Comparison of ENCODE assay signal across 8 cellular contexts in the genomic region with DNA sequence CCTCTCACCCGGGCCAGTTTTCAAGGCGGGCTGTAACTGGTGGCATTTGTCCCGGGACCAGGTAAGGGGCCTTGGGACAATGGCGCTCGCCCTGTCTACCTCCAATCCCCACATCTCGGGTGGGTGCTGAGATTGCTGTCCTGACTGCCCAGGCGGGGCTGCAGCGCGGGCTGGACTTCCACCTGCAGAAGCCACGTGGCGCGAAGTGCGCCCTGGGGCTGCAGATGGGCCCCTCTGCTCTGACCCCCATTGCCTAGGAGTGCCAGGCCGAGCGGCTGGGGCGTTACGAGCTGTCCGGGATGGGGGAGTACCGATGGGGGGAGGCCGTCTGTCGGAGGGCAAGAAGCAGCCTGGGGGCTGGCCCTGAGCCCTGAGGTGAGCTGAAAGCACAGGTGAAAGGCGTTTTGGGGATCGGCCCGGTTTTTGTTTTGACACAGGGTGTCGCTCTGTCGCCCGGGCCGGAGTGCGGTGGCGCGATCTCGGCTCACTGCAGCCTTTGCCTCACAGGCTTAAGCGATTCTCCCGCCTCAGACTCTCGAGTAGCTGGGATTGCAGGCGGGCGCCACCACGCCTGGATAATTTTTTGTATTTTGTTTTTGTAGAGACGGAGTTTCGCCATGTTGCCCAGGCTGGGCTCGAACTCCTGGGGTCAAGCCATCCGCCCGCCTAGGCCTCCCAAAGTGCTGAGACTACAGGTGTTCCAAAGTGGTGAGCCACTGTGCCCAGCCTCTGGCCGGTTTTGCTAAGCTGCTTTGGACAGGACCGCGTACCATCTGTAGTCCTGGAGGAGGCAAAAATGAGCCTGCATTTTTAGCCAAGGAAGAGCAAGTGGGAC. TPM values are rescaled to one million over a fixed set of nuclear protein-coding genes. Genes with fewer than 3 reads are reported as not detected.
DNase-seq lines count a peak whose midpoint lies in the region; ATAC-seq and TF ChIP-seq lines count a peak whose summit lies in the region.

A gene with protein sequence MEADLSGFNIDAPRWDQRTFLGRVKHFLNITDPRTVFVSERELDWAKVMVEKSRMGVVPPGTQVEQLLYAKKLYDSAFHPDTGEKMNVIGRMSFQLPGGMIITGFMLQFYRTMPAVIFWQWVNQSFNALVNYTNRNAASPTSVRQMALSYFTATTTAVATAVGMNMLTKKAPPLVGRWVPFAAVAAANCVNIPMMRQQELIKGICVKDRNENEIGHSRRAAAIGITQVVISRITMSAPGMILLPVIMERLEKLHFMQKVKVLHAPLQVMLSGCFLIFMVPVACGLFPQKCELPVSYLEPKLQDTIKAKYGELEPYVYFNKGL (plus strand): TSS at position 16 of the 835 bp plus-strand sequence. CDS start 12,001 bp downstream, outside the sequence.

- peak within 1 kb of the TSS; percentile 98 for H3K4me3 ChIP-seq in CD8-positive, alpha-beta T cell (ENCODE audit: low read depth, low read length)
- H3K4me3 ChIP-seq in effector memory CD4-positive, alpha-beta T cell (ENCODE audit: insufficient read depth, low read depth, low read length, poor library complexity, severe bottlenecking), result peak within 1 kb of the TSS; percentile 100
- peak within 1 kb of the TSS; percentile 90 to 98 for H3K4me3 ChIP-seq in neutrophil (ENCODE audit: low read depth in 1 of 2, low read length in 1 of 2)

- no peaks in the 10 kb centered on the region for H3K27me3 Mint-ChIP-seq in CD8-positive, alpha-beta T cell (ENCODE audit: low read depth)
- no peaks in the 10 kb centered on the region for H3K27me3 Mint-ChIP-seq in type B pancreatic cell

- POLR2A ChIA-PET in CD8-positive, alpha-beta T cell (lab: Charles Lee), result interaction anchor here (1.2 to 5.2 kb wide), 12 partner anchors 9 to 72 kb away, joined by 3 to 56 read pairs (median 8); a partner anchor contains a TSS

- H3K4me1 Mint-ChIP-seq in CD8-positive, alpha-beta T cell (ENCODE audit: low read depth), result peaks cover 63% of the 10 kb centered on the region
- H3K4me1 Mint-ChIP-seq in type B pancreatic cell (ENCODE audit: unreplicated experiment), result peaks cover 58% of the 10 kb centered on the region

- peak within 1 kb of the TSS; percentile 91 for H3K27ac ChIP-seq in CD8-positive, alpha-beta T cell (ENCODE audit: low read depth, low read length)
- H3K27ac ChIP-seq in effector memory CD4-positive, alpha-beta T cell (ENCODE audit: insufficient read depth, low read length, poor library complexity, severe bottlenecking), result peak within 1 kb of the TSS; percentile 98
- H3K27ac ChIP-seq in neutrophil, result peak within 1 kb of the TSS; percentile 77

- intact Hi-C loops in CD8-positive, alpha-beta T cell (cut with DNase I, micrococcal nuclease), result loop anchor here (1.0 to 10.0 kb wide), 10 partner anchors 28 to 580 kb away; a partner anchor contains a TSS

- no peaks in the 10 kb centered on the region for H3K27me3 ChIP-seq in CD8-positive, alpha-beta T cell (ENCODE audit: insufficient read depth, low read length)
- H3K27me3 ChIP-seq in effector memory CD4-positive, alpha-beta T cell (replicated peaks; ENCODE audit: control insufficient read depth, insufficient read depth, low read length, poor library complexity, severe bottlenecking), result no peaks in the 10 kb centered on the region
- H3K27me3 ChIP-seq in neutrophil, result no peaks in the 10 kb centered on the region

- peak in 6 of 7 experiments; percentile 2 to 55 (median 35) for DNase-seq in CD8-positive, alpha-beta T cell
- peak in 44 of 76 experiments; percentile 6 to 95 (median 42) for DNase-seq in HUDEP-2 (lab: John Stamatoyannopoulos, UW; ENCODE audit: unreplicated experiment in 76 of 76)
- DNase-seq in activated CD4-positive, alpha-beta T cell treated with anti-CD3 and anti-CD28 coated beads for 1 hour, result peak; percentile 32
- peak; percentile 24 to 27 (median 25) for DNase-seq in effector memory CD4-positive, alpha-beta T cell
- no peak for DNase-seq in type B pancreatic cell (ENCODE audit: extremely low spot score, unreplicated experiment)
- no peak for DNase-seq in NCI-H2196 treated with DMSO at 0.1 percent for 48 hours (lab: John Stamatoyannopoulos, UW; ENCODE audit: unreplicated experiment)

- no peak for TF ChIP-seq CTCF in CD8-positive, alpha-beta T cell (IDR thresholded peaks at IDR 0.05)
- TF ChIP-seq CTCF in neutrophil (IDR thresholded peaks at IDR 0.05) (no peak), type B pancreatic cell (conservative IDR thresholded peaks at IDR 0.05) (peak; percentile 13)

- peak within 1 kb of the TSS; percentile 94 for H3K27ac Mint-ChIP-seq in CD8-positive, alpha-beta T cell
- H3K27ac Mint-ChIP-seq in type B pancreatic cell, result peak within 1 kb of the TSS; percentile 80

- no peaks in the 10 kb centered on the region for H3K36me3 ChIP-seq in CD8-positive, alpha-beta T cell (ENCODE audit: insufficient read depth, low read length)
- H3K36me3 ChIP-seq in effector memory CD4-positive, alpha-beta T cell (ENCODE audit: control insufficient read depth, insufficient read depth, low read length), result no peaks in the 10 kb centered on the region
- H3K36me3 ChIP-seq in neutrophil, result no peaks in the 10 kb centered on the region

- no peaks in the 10 kb centered on the region for H3K9me3 ChIP-seq in CD8-positive, alpha-beta T cell (ENCODE audit: low read length)
- H3K9me3 ChIP-seq in effector memory CD4-positive, alpha-beta T cell (ENCODE audit: control insufficient read depth, low read length), result no peaks in the 10 kb centered on the region
- no peaks in the 10 kb centered on the region for H3K9me3 ChIP-seq in neutrophil

- peaks cover 21% of the 10 kb centered on the region for H3K4me1 ChIP-seq in CD8-positive, alpha-beta T cell (ENCODE audit: insufficient read depth, low read length)
- peaks cover 3% of the 10 kb centered on the region for H3K4me1 ChIP-seq in effector memory CD4-positive, alpha-beta T cell (ENCODE audit: control insufficient read depth, insufficient read depth, low read length, poor library complexity, severe bottlenecking)
- peaks cover 19 to 20% of the 10 kb centered on the region in 2 experiments for H3K4me1 ChIP-seq in neutrophil (ENCODE audit: control insufficient read depth in 1 of 2, insufficient read depth in 1 of 2, low read depth in 1 of 2, low read length in 1 of 2)

- peak; percentile 8 for ATAC-seq in CD8-positive, alpha-beta T cell
- ATAC-seq in GM19328 (IDR thresholded peaks at IDR 0.05; ENCODE audit: unreplicated experiment), result peak; percentile 6

- CTCF ChIA-PET in CD8-positive, alpha-beta T cell (lab: Charles Lee), result interaction anchor here (0.7 to 2.5 kb wide), 9 partner anchors 15 to 390 kb away, joined by 3 to 13 read pairs (median 3); a partner anchor contains a TSS

- H3K4me3 Mint-ChIP-seq in CD8-positive, alpha-beta T cell, result peak within 1 kb of the TSS; percentile 97
- peak within 1 kb of the TSS; percentile 89 for H3K4me3 Mint-ChIP-seq in type B pancreatic cell

- H3K9me3 Mint-ChIP-seq in CD8-positive, alpha-beta T cell, result no peaks in the 10 kb centered on the region
- H3K9me3 Mint-ChIP-seq in type B pancreatic cell, result no peaks in the 10 kb centered on the region

- peaks cover 27% of the 10 kb centered on the region for H3K36me3 Mint-ChIP-seq in CD8-positive, alpha-beta T cell
- peaks cover 11% of the 10 kb centered on the region for H3K36me3 Mint-ChIP-seq in type B pancreatic cell

RNA-seq across cellular contexts. Expression of the gene that starts here (rescaled TPM):
- total RNA-seq in CD8-positive, alpha-beta T cell, result 1 to 10 TPM; 5.3 to 5.7 TPM
- 27.8 and 35.8 TPM in 2 replicates for total RNA-seq in type B pancreatic cell (ENCODE audit: low replicate concordance)

Comparison
In these comparisons a context has a peak if more than half of its experiments do, and no peak if none do; other contexts are left out.
1. DNase-seq: peak in CD8-positive, alpha-beta T cell (6 of 7), HUDEP-2 (44 of 76), activated CD4-positive, alpha-beta T cell treated with anti-CD3 and anti-CD28 coated beads for 1 hour (single experiment) and effector memory CD4-positive, alpha-beta T cell (3 of 3); none in type B pancreatic cell (single experiment) and NCI-H2196 treated with DMSO at 0.1 percent for 48 hours (single experiment).
2. Peak in every context shown above with its lines, with median percentiles within 50 percentile points of each other: H3K27ac ChIP-seq and H3K4me3 ChIP-seq.